Comparison of ENCODE assay signal across 15 cellular contexts in the genomic region with DNA sequence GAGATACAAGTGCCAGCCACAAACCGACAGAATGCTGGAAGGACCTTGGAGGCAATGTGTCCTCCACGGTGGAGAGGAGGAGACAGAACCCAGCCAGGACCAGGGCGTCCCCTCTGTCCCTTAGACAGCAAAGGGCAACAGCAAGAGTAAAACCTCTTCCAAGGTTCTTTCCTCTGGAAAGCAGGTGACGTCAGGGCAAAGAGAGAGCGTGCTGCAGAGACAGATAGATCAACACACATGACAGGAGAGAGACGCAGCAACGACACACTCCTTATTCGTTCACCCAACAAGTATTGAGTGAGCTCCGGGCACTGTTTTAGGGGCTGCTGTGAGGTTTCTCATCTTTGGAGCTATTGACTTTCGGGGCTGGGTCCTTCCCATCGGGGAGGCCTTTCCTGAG. TPM values are rescaled to one million over a fixed set of nuclear protein-coding genes. Genes with fewer than 3 reads are reported as not detected.
DNase-seq lines count a peak whose midpoint lies in the region; ATAC-seq and TF ChIP-seq lines count a peak whose summit lies in the region.
"Had no signal": no experiment of that assay in that cellular context is flagged by ENCODE, and none has a peak within 500 bp of the region (broad histone marks: within the 10 kb centered on the region; RNA-seq: fewer than 3 reads in every experiment).

No MANE protein-coding gene starts in this region.

- peak overlapping the region; percentile 39 for H3K27ac Mint-ChIP-seq in nephron progenitor cell
- H3K27ac Mint-ChIP-seq in CD14-positive monocyte = peak overlapping the region in 1 of 7 donors; percentile 72
- H3K27ac Mint-ChIP-seq: T-helper 17 cell had no signal

- H3K4me3 Mint-ChIP-seq in nephron progenitor cell (no peak overlapping the region), CD14-positive monocyte (no peak overlapping the region)
- H3K4me3 Mint-ChIP-seq: T-helper 17 cell had no signal

- DNase-seq in DMS 273 (lab: John Stamatoyannopoulos, UW; ENCODE audit: unreplicated experiment) (peak; percentile 22), DMS 273 treated with DMSO at 0.1 percent for 48 hours (lab: John Stamatoyannopoulos, UW) (no peak), SHP77 (lab: John Stamatoyannopoulos, UW) (peak; percentile 3 to 17), SHP77 treated with DMSO at 0.1 percent for 48 hours (lab: John Stamatoyannopoulos, UW) (no peak), nephron progenitor cell (no peak), CD14-positive monocyte (ENCODE audit: low spot score) (no peak), NCI-H2196 (lab: John Stamatoyannopoulos, UW; ENCODE audit: unreplicated experiment) (no peak)
- DNase-seq: H7, Kasumi-1, NCI-H187, NCI-H510A, Right ventricle myocardium superior, SW 1271, T-helper 17 cell had no signal

- TF ChIP-seq CTCF in nephron progenitor cell (IDR thresholded peaks at IDR 0.05) = no peak
- no peak for TF ChIP-seq CTCF in CD14-positive monocyte (IDR thresholded peaks at IDR 0.05)

- H3K9me3 Mint-ChIP-seq in nephron progenitor cell (peaks cover 6% of the 10 kb centered on the region), CD14-positive monocyte (peaks cover 0 to 4% (median 0%) of the 10 kb centered on the region in 7 donors)

- intact Hi-C loops in CD14-positive monocyte (cut with micrococcal nuclease) = no loop called here

- ATAC-seq in HG02588 (IDR thresholded peaks at IDR 0.05; ENCODE audit: unreplicated experiment) = no peak
- ATAC-seq: T-helper 17 cell had no signal

- H3K36me3 Mint-ChIP-seq in nephron progenitor cell (ENCODE audit: low read depth) (no peaks in the 10 kb centered on the region), CD14-positive monocyte (no peaks in the 10 kb centered on the region)

- peaks cover 27% of the 10 kb centered on the region for H3K4me1 Mint-ChIP-seq in nephron progenitor cell
- peaks cover 2% of the 10 kb centered on the region for H3K4me1 Mint-ChIP-seq in CD14-positive monocyte
- H3K4me1 Mint-ChIP-seq: T-helper 17 cell had no signal

- H3K27me3 Mint-ChIP-seq in nephron progenitor cell (ENCODE audit: low read depth, poor library complexity) (peaks cover 13% of the 10 kb centered on the region), CD14-positive monocyte (ENCODE audit: low read depth in 3 of 3) (peaks cover 7 to 12% (median 8%) of the 10 kb centered on the region in 3 donors)

RNA-seq across cellular contexts. Expression of gene GALP, which starts 1.3 kb away (rescaled TPM):
- not detected for polyA plus RNA-seq in CD14-positive monocyte

RNA-seq across cellular contexts. Expression of gene ZSCAN5B, which starts 23.0 kb away (rescaled TPM):
- not detected for polyA plus RNA-seq in CD14-positive monocyte

RNA-seq across cellular contexts. Expression of gene ZSCAN5C, which starts 27.5 kb away (rescaled TPM):
- polyA plus RNA-seq in CD14-positive monocyte = not detected

RNA-seq across cellular contexts. Expression of gene ZNF444, which starts 33.5 kb away (rescaled TPM):
- polyA plus RNA-seq in CD14-positive monocyte = 1 to 10 TPM; 2.7 to 3.5 TPM

RNA-seq across cellular contexts. Expression of gene ZNF787, which starts 53.5 kb away (rescaled TPM):
- 1 to 10 TPM; 1.2 to 1.8 TPM for polyA plus RNA-seq in CD14-positive monocyte

Comparison
In these comparisons a context has a peak if more than half of its experiments do, and no peak if none do; other contexts are left out.
1. DNase-seq: peak in DMS 273 (single experiment) and SHP77 (2 of 2); none in DMS 273 treated with DMSO at 0.1 percent for 48 hours (single experiment), SHP77 treated with DMSO at 0.1 percent for 48 hours (single experiment), nephron progenitor cell (single experiment), CD14-positive monocyte (single experiment) and NCI-H2196 (single experiment).